In genomic region chr11:2266586-2267305, GRCh38 we compare ENCODE assay signal across 19 cellular contexts. TPM values are rescaled to one million over a fixed set of nuclear protein-coding genes. Genes with fewer than 3 reads are reported as not detected.
DNase-seq lines count a peak whose midpoint lies in the region; ATAC-seq lines count a peak whose summit lies in the region.
"Had no signal": no experiment of that assay in that cellular context is flagged by ENCODE, and none has a peak within 500 bp of the region (broad histone marks: within the 10 kb centered on the region; RNA-seq: fewer than 3 reads in every experiment).

No MANE protein-coding gene starts in this region.

- H3K4me1 ChIP-seq in CD4-positive, alpha-beta memory T cell (ENCODE audit: insufficient read depth, low read length) = peaks cover 43% of the 10 kb centered on the region
- H3K4me1 ChIP-seq: parathyroid adenoma had no signal

- no peaks in the 10 kb centered on the region for H3K36me3 Mint-ChIP-seq in T-helper 2 cell treated with Interferon-gamma antibody and Interleukin-4, amounts not matched to agents 5 μg/mL and 100 μg/mL, for 36 hours (ENCODE audit: low read depth)
- H3K36me3 Mint-ChIP-seq in CD4-positive, alpha-beta memory T cell = no peaks in the 10 kb centered on the region
- H3K36me3 Mint-ChIP-seq in activated naive CD8-positive, alpha-beta T cell treated with anti-CD3 and anti-CD28 coated beads, Interleukin-2, amount 10 ng/mL, durations not matched to agents 7 days and 5 days = no peaks in the 10 kb centered on the region
- H3K36me3 Mint-ChIP-seq in natural killer cell treated with Interleukin-12 subunit alpha and Interleukin-12 subunit beta and Interleukin-15 and Interleukin-18, amount 100 ng/mL, for 72 hours = no peaks in the 10 kb centered on the region
- H3K36me3 Mint-ChIP-seq: activated naive CD4-positive, alpha-beta T cell treated with anti-CD3 and anti-CD28 coated beads, Interleukin-2, amount 10 ng/mL, durations not matched to agents 7 days and 5 days; WTC11 had no signal

- CTCF ChIA-PET in CD4-positive, alpha-beta memory T cell (lab: Charles Lee; ENCODE audit: partially characterized antibody) = no interaction called here

- H3K36me3 ChIP-seq in CD4-positive, alpha-beta memory T cell (ENCODE audit: insufficient read depth, low read length) = no peaks in the 10 kb centered on the region
- H3K36me3 ChIP-seq: upper lobe of left lung had no signal

- no peak for ATAC-seq in activated naive CD8-positive, alpha-beta T cell treated with anti-CD3 and anti-CD28 coated beads, Interleukin-2, amount 10 ng/mL, durations not matched to agents 7 days and 5 days (ENCODE audit: low read depth)
- no peak for ATAC-seq in natural killer cell treated with Interleukin-12 subunit alpha and Interleukin-12 subunit beta and Interleukin-15 and Interleukin-18, amount 100 ng/mL, for 72 hours
- ATAC-seq in GM21367 (IDR thresholded peaks at IDR 0.05; ENCODE audit: unreplicated experiment) = no peak
- ATAC-seq: WTC11 had no signal

- H3K9me3 Mint-ChIP-seq in T-helper 2 cell treated with Interferon-gamma antibody and Interleukin-4, amounts not matched to agents 5 μg/mL and 100 μg/mL, for 36 hours = no peaks in the 10 kb centered on the region
- no peaks in the 10 kb centered on the region for H3K9me3 Mint-ChIP-seq in CD4-positive, alpha-beta memory T cell
- no peaks in the 10 kb centered on the region for H3K9me3 Mint-ChIP-seq in activated naive CD8-positive, alpha-beta T cell treated with anti-CD3 and anti-CD28 coated beads, Interleukin-2, amount 10 ng/mL, durations not matched to agents 7 days and 5 days
- no peaks in the 10 kb centered on the region for H3K9me3 Mint-ChIP-seq in natural killer cell treated with Interleukin-12 subunit alpha and Interleukin-12 subunit beta and Interleukin-15 and Interleukin-18, amount 100 ng/mL, for 72 hours
- H3K9me3 Mint-ChIP-seq: activated naive CD4-positive, alpha-beta T cell treated with anti-CD3 and anti-CD28 coated beads, Interleukin-2, amount 10 ng/mL, durations not matched to agents 7 days and 5 days; WTC11 had no signal

- H3K4me3 ChIP-seq in CD4-positive, alpha-beta memory T cell (ENCODE audit: low read length in 2 of 2) = no peak overlapping the region
- H3K4me3 ChIP-seq: skin epidermis, upper lobe of left lung had no signal

- POLR2A ChIA-PET in CD4-positive, alpha-beta memory T cell (lab: Charles Lee; ENCODE audit: partially characterized antibody) = no interaction called here
- POLR2A ChIA-PET in activated naive CD8-positive, alpha-beta T cell treated with anti-CD3 and anti-CD28 coated beads, Interleukin-2, amount 10 ng/mL, durations not matched to agents 7 days and 5 days (lab: Charles Lee) = interaction anchor here (0.8 to 1.6 kb wide), 2 partner anchors 35 to 111 kb away, joined by 3 to 4 read pairs; partner anchors contain the start of genes C11orf21, CD81 and TSPAN32

- intact Hi-C loops in CD4-positive, alpha-beta memory T cell (cut with micrococcal nuclease) = loop anchor here (10.0 kb wide), 1 partner anchor 52 kb away; no protein-coding TSS in a partner anchor

- H3K9me3 ChIP-seq in CD4-positive, alpha-beta memory T cell (ENCODE audit: control insufficient read depth in 1 of 2, low read length in 2 of 2) = no peaks in the 10 kb centered on the region
- H3K9me3 ChIP-seq: upper lobe of left lung had no signal

- H3K4me1 Mint-ChIP-seq in T-helper 2 cell treated with Interferon-gamma antibody and Interleukin-4, amounts not matched to agents 5 μg/mL and 100 μg/mL, for 36 hours (ENCODE audit: low read depth) = peaks cover 17% of the 10 kb centered on the region
- H3K4me1 Mint-ChIP-seq in CD4-positive, alpha-beta memory T cell = peaks cover 14 to 29% (median 21%) of the 10 kb centered on the region in 4 donors
- H3K4me1 Mint-ChIP-seq in activated naive CD8-positive, alpha-beta T cell treated with anti-CD3 and anti-CD28 coated beads, Interleukin-2, amount 10 ng/mL, durations not matched to agents 7 days and 5 days = peaks cover 22% of the 10 kb centered on the region
- peaks cover 25 to 30% of the 10 kb centered on the region in 2 donors for H3K4me1 Mint-ChIP-seq in natural killer cell treated with Interleukin-12 subunit alpha and Interleukin-12 subunit beta and Interleukin-15 and Interleukin-18, amount 100 ng/mL, for 72 hours (ENCODE audit: low read depth in 2 of 2)

- H3K27me3 ChIP-seq in CD4-positive, alpha-beta memory T cell (ENCODE audit: insufficient read depth, low read length) = peaks cover 8% of the 10 kb centered on the region

- no peak overlapping the region for H3K4me3 Mint-ChIP-seq in T-helper 2 cell treated with Interferon-gamma antibody and Interleukin-4, amounts not matched to agents 5 μg/mL and 100 μg/mL, for 36 hours
- peak overlapping the region in 6 of 8 donors; percentile 4 to 89 (median 68) for H3K4me3 Mint-ChIP-seq in CD4-positive, alpha-beta memory T cell
- H3K4me3 Mint-ChIP-seq in activated naive CD8-positive, alpha-beta T cell treated with anti-CD3 and anti-CD28 coated beads, Interleukin-2, amount 10 ng/mL, durations not matched to agents 7 days and 5 days = peak overlapping the region; percentile 64
- peak overlapping the region; percentile 83 for H3K4me3 Mint-ChIP-seq in natural killer cell treated with Interleukin-12 subunit alpha and Interleukin-12 subunit beta and Interleukin-15 and Interleukin-18, amount 100 ng/mL, for 72 hours
- H3K4me3 Mint-ChIP-seq: activated naive CD4-positive, alpha-beta T cell treated with anti-CD3 and anti-CD28 coated beads, Interleukin-2, amount 10 ng/mL, durations not matched to agents 7 days and 5 days; WTC11 had no signal

- no peak overlapping the region for H3K27ac ChIP-seq in CD4-positive, alpha-beta memory T cell (ENCODE audit: low read depth, low read length)
- H3K27ac ChIP-seq: parathyroid adenoma had no signal

- DNase-seq in T-helper 2 cell treated with Interferon-gamma antibody and Interleukin-4, amounts not matched to agents 5 μg/mL and 100 μg/mL, for 36 hours (ENCODE audit: low spot score) = peak; percentile 2
- DNase-seq in T-helper 2 cell (no peak), SW 1271 (lab: John Stamatoyannopoulos, UW) (no peak), LoVo (ENCODE audit: low spot score) (no peak)
- no peak for DNase-seq in CD4-positive, alpha-beta memory T cell
- DNase-seq in activated naive CD8-positive, alpha-beta T cell treated with anti-CD3 and anti-CD28 coated beads, Interleukin-2, amount 10 ng/mL, durations not matched to agents 7 days and 5 days = no peak
- DNase-seq in natural killer cell treated with Interleukin-12 subunit alpha and Interleukin-12 subunit beta and Interleukin-15 and Interleukin-18, amount 100 ng/mL, for 72 hours (ENCODE audit: low spot score) = no peak
- DNase-seq: activated naive CD4-positive, alpha-beta T cell treated with anti-CD3 and anti-CD28 coated beads, Interleukin-2, amount 10 ng/mL, durations not matched to agents 7 days and 5 days; effector memory CD4-positive, alpha-beta T cell; EL; NCI-H2107 had no signal

- no peak overlapping the region for H3K27ac Mint-ChIP-seq in T-helper 2 cell treated with Interferon-gamma antibody and Interleukin-4, amounts not matched to agents 5 μg/mL and 100 μg/mL, for 36 hours
- no peak overlapping the region for H3K27ac Mint-ChIP-seq in CD4-positive, alpha-beta memory T cell
- H3K27ac Mint-ChIP-seq in activated naive CD8-positive, alpha-beta T cell treated with anti-CD3 and anti-CD28 coated beads, Interleukin-2, amount 10 ng/mL, durations not matched to agents 7 days and 5 days = no peak overlapping the region
- peak overlapping the region; percentile 80 to 91 for H3K27ac Mint-ChIP-seq in natural killer cell treated with Interleukin-12 subunit alpha and Interleukin-12 subunit beta and Interleukin-15 and Interleukin-18, amount 100 ng/mL, for 72 hours
- H3K27ac Mint-ChIP-seq: activated naive CD4-positive, alpha-beta T cell treated with anti-CD3 and anti-CD28 coated beads, Interleukin-2, amount 10 ng/mL, durations not matched to agents 7 days and 5 days; WTC11 had no signal

- peaks cover 20% of the 10 kb centered on the region for H3K27me3 Mint-ChIP-seq in T-helper 2 cell treated with Interferon-gamma antibody and Interleukin-4, amounts not matched to agents 5 μg/mL and 100 μg/mL, for 36 hours (ENCODE audit: low read depth)
- peaks cover 11 to 14% of the 10 kb centered on the region in 2 donors for H3K27me3 Mint-ChIP-seq in CD4-positive, alpha-beta memory T cell
- peaks cover 12% of the 10 kb centered on the region for H3K27me3 Mint-ChIP-seq in activated naive CD8-positive, alpha-beta T cell treated with anti-CD3 and anti-CD28 coated beads, Interleukin-2, amount 10 ng/mL, durations not matched to agents 7 days and 5 days
- no peaks in the 10 kb centered on the region for H3K27me3 Mint-ChIP-seq in natural killer cell treated with Interleukin-12 subunit alpha and Interleukin-12 subunit beta and Interleukin-15 and Interleukin-18, amount 100 ng/mL, for 72 hours

RNA-seq across cellular contexts. Expression of gene ASCL2, which starts 3.6 kb away (rescaled TPM):
- under 1 TPM in 1 of 2 experiments, not detected in 1; 0.29 TPM for total RNA-seq in CD4-positive, alpha-beta memory T cell
- polyA plus RNA-seq in CD4-positive, alpha-beta memory T cell = under 1 TPM in 1 of 2 donors, not detected in 1; 0.57 TPM
- total RNA-seq in activated naive CD8-positive, alpha-beta T cell treated with anti-CD3 and anti-CD28 coated beads, Interleukin-2, amount 10 ng/mL, durations not matched to agents 7 days and 5 days = under 1 TPM; 0.62 to 0.80 TPM
- 1 to 10 TPM; 2.5 to 5.3 TPM for total RNA-seq in natural killer cell treated with Interleukin-12 subunit alpha and Interleukin-12 subunit beta and Interleukin-15 and Interleukin-18, amount 100 ng/mL, for 72 hours
- total RNA-seq: A172; RPMI7951; T-helper 1 cell treated with Interleukin-12 subunit alpha and Interleukin-12 subunit beta and Interleukin-4 antibody, amounts not matched to agents 30 ng/mL and 1 ng/mL, for 36 hours had no signal

RNA-seq across cellular contexts. Expression of gene C11orf21, which starts 35.0 kb away (rescaled TPM):
- total RNA-seq in CD4-positive, alpha-beta memory T cell = 10 to 100 TPM; 64.5 to 65.6 TPM
- 10 to 100 TPM in 1 of 2 donors, 1 to 10 TPM in 1; 9.4 to 10.8 TPM for polyA plus RNA-seq in CD4-positive, alpha-beta memory T cell
- 10 to 100 TPM; 51.0 to 55.3 TPM for total RNA-seq in activated naive CD8-positive, alpha-beta T cell treated with anti-CD3 and anti-CD28 coated beads, Interleukin-2, amount 10 ng/mL, durations not matched to agents 7 days and 5 days
- total RNA-seq in natural killer cell treated with Interleukin-12 subunit alpha and Interleukin-12 subunit beta and Interleukin-15 and Interleukin-18, amount 100 ng/mL, for 72 hours = 1 to 10 TPM; 7.2 to 7.6 TPM

RNA-seq across cellular contexts. Expression of gene TSPAN32, which starts 35.1 kb away (rescaled TPM):
- total RNA-seq in CD4-positive, alpha-beta memory T cell = 10 to 100 TPM; 41.5 to 50.2 TPM
- polyA plus RNA-seq in CD4-positive, alpha-beta memory T cell = 10 to 100 TPM; 14.6 to 52.7 TPM
- total RNA-seq in activated naive CD8-positive, alpha-beta T cell treated with anti-CD3 and anti-CD28 coated beads, Interleukin-2, amount 10 ng/mL, durations not matched to agents 7 days and 5 days = 10 to 100 TPM; 49.5 to 52.3 TPM
- 1 to 10 TPM; 4.3 to 9.9 TPM for total RNA-seq in natural killer cell treated with Interleukin-12 subunit alpha and Interleukin-12 subunit beta and Interleukin-15 and Interleukin-18, amount 100 ng/mL, for 72 hours
- total RNA-seq: WTC11 had no signal

Comparison
In these comparisons a context has a peak if more than half of its experiments do, and no peak if none do; other contexts are left out.
1. H3K27ac Mint-ChIP-seq: peak in natural killer cell treated with Interleukin-12 subunit alpha and Interleukin-12 subunit beta and Interleukin-15 and Interleukin-18, amount 100 ng/mL, for 72 hours (2 of 2); none in T-helper 2 cell treated with Interferon-gamma antibody and Interleukin-4, amounts not matched to agents 5 μg/mL and 100 μg/mL, for 36 hours (single experiment), CD4-positive, alpha-beta memory T cell (0 of 7) and activated naive CD8-positive, alpha-beta T cell treated with anti-CD3 and anti-CD28 coated beads, Interleukin-2, amount 10 ng/mL, durations not matched to agents 7 days and 5 days (single experiment).
2. RNA of gene C11orf21, which starts 35.0 kb away (total RNA-seq): 64.5 to 65.6 TPM in CD4-positive, alpha-beta memory T cell and 51.0 to 55.3 TPM in activated naive CD8-positive, alpha-beta T cell treated with anti-CD3 and anti-CD28 coated beads, Interleukin-2, amount 10 ng/mL, durations not matched to agents 7 days and 5 days; 7.2 to 7.6 TPM in natural killer cell treated with Interleukin-12 subunit alpha and Interleukin-12 subunit beta and Interleukin-15 and Interleukin-18, amount 100 ng/mL, for 72 hours; every median in the first group is over 4 times any median in the second.